Comparison of ENCODE assay signal across 18 cellular contexts in the genomic region with DNA sequence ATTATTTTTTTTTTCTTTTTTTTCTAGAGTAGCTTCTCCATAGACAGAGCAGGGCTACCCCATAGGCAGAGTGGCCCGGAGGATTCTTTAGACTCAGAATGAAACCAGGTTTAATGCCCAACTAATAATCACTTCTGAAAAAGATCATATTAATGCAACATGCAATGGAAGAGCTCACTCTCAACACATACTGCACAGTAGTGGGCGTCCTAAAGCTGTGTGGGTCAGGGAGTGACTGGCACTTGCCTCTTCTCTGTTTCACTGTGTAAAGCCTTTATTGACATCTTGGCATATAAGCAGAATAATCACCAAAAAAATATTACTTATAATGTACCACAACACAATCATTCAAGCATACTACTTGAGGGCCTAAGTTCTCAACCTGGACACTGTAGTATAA.
A peak's percentile ranks its signal among the peaks of the same experiment; 100 is the strongest.
DNase-seq lines count a peak whose midpoint lies in the region; ATAC-seq, FAIRE-seq and TF ChIP-seq lines count a peak whose summit lies in the region.
"Had no signal": no experiment of that assay in that cellular context is flagged by ENCODE, and none has a peak within 500 bp of the region (broad histone marks: within the 10 kb centered on the region; RNA-seq: fewer than 3 reads in every experiment).

No MANE protein-coding gene starts in this region.

- H3K27ac ChIP-seq in VCaP: peak overlapping the region; percentile 31
- peak overlapping the region; percentile 38 for H3K27ac ChIP-seq in substantia nigra (ENCODE audit: low read depth, low read length, poor library complexity, severe bottlenecking)
- H3K27ac ChIP-seq: SK-N-MC had no signal

- peak; percentile 39 for ATAC-seq in GM18861 (IDR thresholded peaks at IDR 0.05; ENCODE audit: unreplicated experiment)
- ATAC-seq in HG02678 (IDR thresholded peaks at IDR 0.05; ENCODE audit: unreplicated experiment): peak; percentile 42
- no peak for ATAC-seq in HG03025 (IDR thresholded peaks at IDR 0.05; ENCODE audit: low FRiP score, unreplicated experiment)
- ATAC-seq: T-cell had no signal

- FAIRE-seq in H54 (lab: Jason Lieb, UNC): no peak

- TF ChIP-seq CTCF in VCaP (conservative IDR thresholded peaks at IDR 0.05): no peak

- no peak for TF ChIP-seq POLR2A in H54 (IDR thresholded peaks at IDR 0.05; ENCODE audit: low read depth, low read length)

- peak in 5 of 49 donors; percentile 2 to 26 (median 10) for DNase-seq in substantia nigra (lab: John Stamatoyannopoulos, UW)
- no peak for DNase-seq in NCI-H82 treated with DMSO at 0.1 percent for 48 hours (lab: John Stamatoyannopoulos, UW; ENCODE audit: unreplicated experiment)
- DNase-seq in H54 (ENCODE audit: insufficient read length, low spot score): no peak
- no peak for DNase-seq in C1 segment of cervical spinal cord (lab: John Stamatoyannopoulos, UW)
- DNase-seq: COR-L47, DMS153, EL, MG63, NCI-H1092 treated with DMSO at 0.1 percent for 48 hours, NCI-H2081 treated with DMSO at 0.1 percent for 48 hours, NCI-H510A treated with DMSO at 0.1 percent for 48 hours, NCI-H82, T-cell had no signal
